Comparison of ENCODE assay signal across 10 cellular contexts in genomic region chr10:373516-374309, GRCh38.
DNase-seq lines count a peak whose midpoint lies in the region; ATAC-seq, FAIRE-seq and TF ChIP-seq lines count a peak whose summit lies in the region.
"Had no signal": no experiment of that assay in that cellular context is flagged by ENCODE, and none has a peak within 500 bp of the region (broad histone marks: within the 10 kb centered on the region; RNA-seq: fewer than 3 reads in every experiment).

No MANE protein-coding gene starts in this region.

- H3K79me2 ChIP-seq in astrocyte (ENCODE audit: insufficient read depth, low read length): no peaks in the 10 kb centered on the region

- H3K4me3 ChIP-seq in cardiac muscle cell (no peak overlapping the region), astrocyte (ENCODE audit: insufficient read depth, low read depth, low read length) (no peak overlapping the region)

- H3K27me3 ChIP-seq in cardiac muscle cell (no peaks in the 10 kb centered on the region), astrocyte (ENCODE audit: insufficient read depth, low read length) (no peaks in the 10 kb centered on the region)

- no peak overlapping the region for H2AFZ ChIP-seq in astrocyte (ENCODE audit: low read depth, low read length)

- ATAC-seq in left cardiac atrium: no peak
- peak; percentile 38 for ATAC-seq in left lobe of liver
- ATAC-seq in GM18517 (IDR thresholded peaks at IDR 0.05; ENCODE audit: unreplicated experiment): no peak
- no peak for ATAC-seq in stimulated activated naive B cell treated with anti-CD40 and anti-IgM and Interleukin-4, amounts not matched to agents 10 μg/mL and 1 μg/mL and 100 μg/mL, for 72 hours (replicated peaks)

- peak; percentile 47 for FAIRE-seq in astrocyte (lab: Jason Lieb, UNC)

- TF ChIP-seq CTCF in cardiac muscle cell (IDR thresholded peaks at IDR 0.05; ENCODE audit: low read depth, low read length) (no peak), astrocyte (IDR thresholded peaks at IDR 0.05; ENCODE audit: insufficient read depth, low read depth, low read length) (no peak)

- intact Hi-C loops in left cardiac atrium (cut with DNase I): no loop called here

- H3K9me3 ChIP-seq in cardiac muscle cell (ENCODE audit: low read depth) (no peaks in the 10 kb centered on the region), astrocyte (ENCODE audit: insufficient read depth, low read depth, low read length) (no peaks in the 10 kb centered on the region)

- DNase-seq in cardiac muscle cell (ENCODE audit: low read depth in 1 of 2, low spot score in 1 of 2) (peak; percentile 67 to 68), left cardiac atrium (no peak), astrocyte (ENCODE audit: low read depth) (peak; percentile 94), left lobe of liver (ENCODE audit: low spot score) (no peak), NCI-H2081 treated with DMSO at 0.1 percent for 48 hours (lab: John Stamatoyannopoulos, UW) (no peak), T1000 (lab: John Stamatoyannopoulos, UW) (no peak)
- no peak for DNase-seq in stimulated activated naive B cell treated with anti-CD40 and anti-IgM and Interleukin-4, amounts not matched to agents 10 μg/mL and 1 μg/mL and 100 μg/mL, for 72 hours
- DNase-seq: Right ventricle myocardium superior; stimulated activated CD4-positive, alpha-beta T cell treated with anti-CD3 and anti-CD28 coated beads, Interleukin-4, amount 100 ng/mL, for 1 hour had no signal

- H3K9me3 Mint-ChIP-seq in astrocyte (ENCODE audit: unreplicated experiment): peaks cover 5% of the 10 kb centered on the region
- H3K9me3 Mint-ChIP-seq in stimulated activated naive B cell treated with anti-CD40 and anti-IgM and Interleukin-4, amounts not matched to agents 10 μg/mL and 1 μg/mL and 100 μg/mL, for 72 hours: no peaks in the 10 kb centered on the region

- no peaks in the 10 kb centered on the region for H3K27me3 Mint-ChIP-seq in astrocyte (ENCODE audit: low read depth, unreplicated experiment)
- H3K27me3 Mint-ChIP-seq in stimulated activated naive B cell treated with anti-CD40 and anti-IgM and Interleukin-4, amounts not matched to agents 10 μg/mL and 1 μg/mL and 100 μg/mL, for 72 hours: peaks cover 0 to 4% of the 10 kb centered on the region in 2 donors

- H3K36me3 Mint-ChIP-seq in astrocyte (ENCODE audit: low read depth, unreplicated experiment): peaks cover 32% of the 10 kb centered on the region
- peaks cover 0 to 9% of the 10 kb centered on the region in 2 donors for H3K36me3 Mint-ChIP-seq in stimulated activated naive B cell treated with anti-CD40 and anti-IgM and Interleukin-4, amounts not matched to agents 10 μg/mL and 1 μg/mL and 100 μg/mL, for 72 hours

- peak overlapping the region; percentile 90 for H3K27ac ChIP-seq in cardiac muscle cell
- H3K27ac ChIP-seq in astrocyte (ENCODE audit: low read depth, low read length): peak overlapping the region; percentile 68

- H4K20me1 ChIP-seq in astrocyte (ENCODE audit: insufficient read depth, low read length): peaks cover 9% of the 10 kb centered on the region

- H3K4me2 ChIP-seq in astrocyte (ENCODE audit: low read length): peak overlapping the region; percentile 48

- H3K27ac Mint-ChIP-seq in astrocyte (ENCODE audit: unreplicated experiment): peak overlapping the region; percentile 95
- no peak overlapping the region for H3K27ac Mint-ChIP-seq in stimulated activated naive B cell treated with anti-CD40 and anti-IgM and Interleukin-4, amounts not matched to agents 10 μg/mL and 1 μg/mL and 100 μg/mL, for 72 hours

- peak overlapping the region; percentile 4 for H3K4me3 Mint-ChIP-seq in astrocyte (ENCODE audit: unreplicated experiment)
- no peak overlapping the region for H3K4me3 Mint-ChIP-seq in stimulated activated naive B cell treated with anti-CD40 and anti-IgM and Interleukin-4, amounts not matched to agents 10 μg/mL and 1 μg/mL and 100 μg/mL, for 72 hours

- no peaks in the 10 kb centered on the region for H3K36me3 ChIP-seq in cardiac muscle cell
- peaks cover 3% of the 10 kb centered on the region for H3K36me3 ChIP-seq in astrocyte (ENCODE audit: insufficient read depth, low read length)

- H3K4me1 Mint-ChIP-seq in astrocyte (ENCODE audit: low read depth, unreplicated experiment): peaks cover 55% of the 10 kb centered on the region
- H3K4me1 Mint-ChIP-seq in stimulated activated naive B cell treated with anti-CD40 and anti-IgM and Interleukin-4, amounts not matched to agents 10 μg/mL and 1 μg/mL and 100 μg/mL, for 72 hours: no peaks in the 10 kb centered on the region

- H3K4me1 ChIP-seq in cardiac muscle cell (ENCODE audit: low read depth): peaks cover 14% of the 10 kb centered on the region
- H3K4me1 ChIP-seq in astrocyte (ENCODE audit: insufficient read depth, low read length): peaks cover 32% of the 10 kb centered on the region

- H3K9ac ChIP-seq in astrocyte (ENCODE audit: low read length): peak overlapping the region; percentile 53

Comparison
In these comparisons a context has a peak if more than half of its experiments do, and no peak if none do; other contexts are left out.
1. DNase-seq: peak in cardiac muscle cell (2 of 2) and astrocyte (single experiment); none in left cardiac atrium (single experiment), left lobe of liver (single experiment), NCI-H2081 treated with DMSO at 0.1 percent for 48 hours (single experiment), T1000 (single experiment) and stimulated activated naive B cell treated with anti-CD40 and anti-IgM and Interleukin-4, amounts not matched to agents 10 μg/mL and 1 μg/mL and 100 μg/mL, for 72 hours (single experiment).